In genomic region chrX:11728556-11728955, GRCh38 we compare ENCODE assay signal across 31 cellular contexts.
"Had no signal": no experiment of that assay in that cellular context is flagged by ENCODE, and none has a peak within 500 bp of the region (broad histone marks: within the 10 kb centered on the region; RNA-seq: fewer than 3 reads in every experiment).

No MANE protein-coding gene starts in this region.

- H3K36me3 ChIP-seq: ascending aorta, cardiac muscle cell, WERI-Rb-1 had no signal

- H3K4me3 ChIP-seq: ascending aorta, cardiac muscle cell had no signal

- H3K4me1 ChIP-seq: ascending aorta had no signal

- H3K9me3 ChIP-seq: ascending aorta had no signal

- DNase-seq: activated CD4-positive, alpha-beta memory T cell treated with anti-CD3 and anti-CD28 coated beads, Interleukin-2, amount 10 ng/mL, durations not matched to agents 7 days and 5 days; activated CD4-positive, alpha-beta T cell treated with anti-CD3 and anti-CD28 coated beads for 1 hour; activated CD4-positive, alpha-beta T cell treated with anti-CD3 and anti-CD28 coated beads for 36 hours; activated CD4-positive, alpha-beta T cell treated with anti-CD3 and anti-CD28 coated beads for 48 hours; activated CD4-positive, alpha-beta T cell treated with anti-CD3 and anti-CD28 coated beads, Interleukin-2, amount 10 ng/mL, durations not matched to agents 7 days and 5 days; activated CD4-positive, alpha-beta T cell treated with anti-CD3 and anti-CD28 coated beads, Interleukin-2, amount 50 U/mL, for 48 hours; activated CD4-positive, CD25-positive, alpha-beta regulatory T cell; activated CD8-positive, alpha-beta memory T cell treated with anti-CD3 and anti-CD28 coated beads for 24 hours; activated CD8-positive, alpha-beta memory T cell treated with anti-CD3 and anti-CD28 coated beads, Interleukin-2, amount 10 ng/mL, durations not matched to agents 7 days and 5 days; activated CD8-positive, alpha-beta memory T cell treated with anti-CD3 and anti-CD28 coated beads, Interleukin-2, amount 50 U/mL, for 48 hours; activated CD8-positive, alpha-beta T cell treated with anti-CD3 and anti-CD28 coated beads, Interleukin-2, amount 10 ng/mL, durations not matched to agents 7 days and 5 days; activated effector memory CD4-positive, alpha-beta T cell treated with Interleukin-2 at 50 U/mL for 16 hours; activated gamma-delta T cell; activated naive CD4-positive, alpha-beta T cell treated with anti-CD3 and anti-CD28 coated beads, Interleukin-2, amount 10 ng/mL, durations not matched to agents 7 days and 5 days; activated naive CD4-positive, alpha-beta T cell treated with Interleukin-2 at 50 U/mL for 16 hours; activated naive CD8-positive, alpha-beta T cell treated with anti-CD3 and anti-CD28 coated beads, Interleukin-2, amount 10 ng/mL, durations not matched to agents 7 days and 5 days; activated naive CD8-positive, alpha-beta T cell treated with anti-CD3 and anti-CD28 coated beads, Interleukin-2, amount 50 U/mL, for 24 hours; activated T-cell treated with anti-CD3 and anti-CD28 coated beads, Interleukin-2, amount 50 U/mL, for 24 hours; activated T-cell treated with anti-CD3 and anti-CD28 coated beads, Interleukin-2, amount 50 U/mL, for 48 hours; amygdala; anterior cingulate cortex; caudate nucleus; cerebellar nuclear complex; T-helper 1 cell; T-helper 2 cell; T-helper 9 cell; WERI-Rb-1 had no signal

- ATAC-seq: activated CD4-positive, alpha-beta T cell treated with anti-CD3 and anti-CD28 coated beads for 36 hours; activated CD4-positive, CD25-positive, alpha-beta regulatory T cell treated with anti-CD3 and anti-CD28 coated beads, Interleukin-2, amount 50 U/mL, for 24 hours; activated CD8-positive, alpha-beta memory T cell treated with anti-CD3 and anti-CD28 coated beads, Interleukin-2, amount 10 ng/mL, durations not matched to agents 7 days and 5 days; activated CD8-positive, alpha-beta T cell treated with anti-CD3 and anti-CD28 coated beads, Interleukin-2, amount 10 ng/mL, durations not matched to agents 7 days and 5 days; activated naive CD8-positive, alpha-beta T cell treated with anti-CD3 and anti-CD28 coated beads, Interleukin-2, amount 50 U/mL, for 24 hours; WTC11 had no signal

- H3K27ac ChIP-seq: ascending aorta, cardiac muscle cell, WERI-Rb-1 had no signal

- H3K27me3 ChIP-seq: ascending aorta had no signal
